ENCODE assay signal across 15 cellular contexts in the genomic region with DNA sequence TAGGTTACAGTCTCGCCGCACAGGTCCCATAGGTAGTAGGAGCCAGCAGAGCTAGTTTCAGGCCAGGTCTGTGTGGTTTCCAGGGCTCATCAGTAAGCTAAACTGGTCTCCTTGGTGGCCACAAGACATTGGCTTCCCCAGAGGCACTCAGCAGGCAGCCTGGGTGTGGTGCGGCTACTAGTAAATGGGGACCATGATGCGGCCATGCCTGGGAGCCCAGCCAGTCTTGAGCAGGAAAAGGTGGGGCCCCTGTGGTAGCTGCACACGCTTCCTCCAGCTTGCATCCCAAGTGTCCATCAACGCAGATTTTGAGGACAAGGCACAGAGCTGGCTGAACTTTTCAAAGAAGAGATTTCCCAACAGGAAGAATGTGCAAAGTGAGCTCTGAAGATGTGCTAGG.
DNase-seq lines count a peak whose midpoint lies in the region; ATAC-seq, FAIRE-seq and TF ChIP-seq lines count a peak whose summit lies in the region.
"Had no signal": no experiment of that assay in that cellular context is flagged by ENCODE, and none has a peak within 500 bp of the region (broad histone marks: within the 10 kb centered on the region; RNA-seq: fewer than 3 reads in every experiment).

No MANE protein-coding gene starts in this region.

- no peak for FAIRE-seq in GM19239 (lab: Jason Lieb, UNC)
- FAIRE-seq: keratinocyte had no signal

- TF ChIP-seq POLR2A in heart left ventricle (IDR thresholded peaks at IDR 0.05) = no peak

- peak; percentile 56 for DNase-seq in Ammon's horn (ENCODE audit: low spot score)
- DNase-seq in RPMI7951 (ENCODE audit: low read depth) = peak; percentile 70
- DNase-seq in heart left ventricle = peak; percentile 79 to 90 (median 86)
- no peak for DNase-seq in omental fat pad (ENCODE audit: low spot score)
- no peak for DNase-seq in germinal center (ENCODE audit: low spot score)
- DNase-seq in GM19239 (ENCODE audit: insufficient read length, low spot score) = no peak
- DNase-seq in COR-L47 (lab: John Stamatoyannopoulos, UW) = no peak
- DNase-seq: activated naive CD8-positive, alpha-beta T cell treated with anti-CD3 and anti-CD28 coated beads, Interleukin-2, amount 10 ng/mL, durations not matched to agents 7 days and 5 days; MM.1S; NCI-H446; stimulated activated CD4-positive, alpha-beta T cell treated with anti-CD3 and anti-CD28 coated beads, Interleukin-15, amount 100 ng/mL, for 24 hours had no signal

- H3K36me3 ChIP-seq in heart left ventricle = peaks cover 0 to 9% (median 0%) of the 10 kb centered on the region in 9 donors
- H3K36me3 ChIP-seq: HAP-1 had no signal

- TF ChIP-seq CTCF in heart left ventricle (IDR thresholded peaks at IDR 0.05) = no peak
- TF ChIP-seq CTCF in omental fat pad (IDR thresholded peaks at IDR 0.05) = no peak

- WGBS in heart left ventricle, 4 donors = 45 to 56% (median 52%) methylated on average over 4 to 6 of the region's 6 CpGs

- intact Hi-C loops in heart left ventricle (cut with DNase I) = loop anchor here in 3 of 10 donors (5.0 to 10.0 kb wide), 4 partner anchors 68 to 88 kb away; no protein-coding TSS in a partner anchor

- peak overlapping the region; percentile 43 to 80 (median 62) for H3K27ac ChIP-seq in heart left ventricle

- H3K9me3 ChIP-seq in heart left ventricle = no peaks in the 10 kb centered on the region
- H3K9me3 ChIP-seq: HAP-1 had no signal

- ATAC-seq in heart left ventricle (peak; percentile 66 to 95 (median 88)), omental fat pad (ENCODE audit: low FRiP score) (peak; percentile 42), HG03175 (IDR thresholded peaks at IDR 0.05; ENCODE audit: unreplicated experiment) (no peak)

- no peaks in the 10 kb centered on the region for H3K27me3 ChIP-seq in heart left ventricle

- no peak overlapping the region for H3K4me3 ChIP-seq in heart left ventricle
- H3K4me3 ChIP-seq: coronary artery, HAP-1 had no signal

- peaks cover 3 to 75% (median 52%) of the 10 kb centered on the region in 12 donors for H3K4me1 ChIP-seq in heart left ventricle
- H3K4me1 ChIP-seq: HAP-1 had no signal

Comparison
In these comparisons a context has a peak if more than half of its experiments do, and no peak if none do; other contexts are left out.
1. DNase-seq: peak in Ammon's horn (single experiment), RPMI7951 (single experiment) and heart left ventricle (5 of 5); none in omental fat pad (single experiment), germinal center (single experiment), GM19239 (single experiment) and COR-L47 (single experiment).